ENCODE assay signal across 18 cellular contexts in the genomic region with DNA sequence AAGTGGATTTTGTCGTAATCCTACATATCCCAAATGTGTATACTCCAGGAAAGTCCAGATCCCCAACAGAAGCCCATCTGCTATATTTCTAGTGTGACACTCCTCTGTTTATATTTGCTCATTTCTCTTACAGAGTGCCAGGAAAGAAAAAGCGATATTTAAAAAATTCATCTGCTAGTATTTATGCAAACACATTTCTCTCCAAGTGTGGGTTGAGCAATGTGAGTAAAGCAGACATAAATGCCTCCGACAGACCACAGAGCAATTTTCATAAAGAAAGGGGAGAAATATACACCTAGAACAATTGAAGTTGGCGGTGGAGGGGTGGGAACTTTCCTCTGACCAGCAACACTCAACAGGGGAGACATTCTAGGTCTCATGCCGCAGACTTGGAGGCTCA. TPM values are rescaled to one million over a fixed set of nuclear protein-coding genes. Genes with fewer than 3 reads are reported as not detected.
A peak's percentile ranks its signal among the peaks of the same experiment; 100 is the strongest.
DNase-seq lines count a peak whose midpoint lies in the region; ATAC-seq, FAIRE-seq and TF ChIP-seq lines count a peak whose summit lies in the region.
"Had no signal": no experiment of that assay in that cellular context is flagged by ENCODE, and none has a peak within 500 bp of the region (broad histone marks: within the 10 kb centered on the region; RNA-seq: fewer than 3 reads in every experiment).

No MANE protein-coding gene starts in this region.

- TF ChIP-seq CTCF in AG04449 (IDR thresholded peaks at IDR 0.05; ENCODE audit: insufficient read depth, low read length, missing control alignments) (no peak), lower lobe of right lung (IDR thresholded peaks at IDR 0.05) (no peak)

- H3K36me3 ChIP-seq in lower lobe of right lung: no peaks in the 10 kb centered on the region
- no peaks in the 10 kb centered on the region for H3K36me3 ChIP-seq in SJCRH30
- H3K36me3 ChIP-seq: cardiac muscle cell, vagina had no signal

- peaks cover 91% of the 10 kb centered on the region for H3K4me1 Mint-ChIP-seq in activated naive CD8-positive, alpha-beta T cell treated with anti-CD3 and anti-CD28 coated beads for 36 hours

- H3K27ac Mint-ChIP-seq in activated naive CD8-positive, alpha-beta T cell treated with anti-CD3 and anti-CD28 coated beads for 36 hours: peak overlapping the region; percentile 47
- H3K27ac Mint-ChIP-seq: H9, WTC11 had no signal

- H3K9me3 Mint-ChIP-seq in activated naive CD8-positive, alpha-beta T cell treated with anti-CD3 and anti-CD28 coated beads for 36 hours: peaks cover 2% of the 10 kb centered on the region
- H3K9me3 Mint-ChIP-seq: H9 had no signal

- H3K9me3 ChIP-seq in lower lobe of right lung (no peaks in the 10 kb centered on the region), SJCRH30 (replicated peaks) (peaks cover 6% of the 10 kb centered on the region; the same call in 1 of the 2 replicates)
- H3K9me3 ChIP-seq: vagina had no signal

- TF ChIP-seq POLR2A in GM12891 (IDR thresholded peaks at IDR 0.05; ENCODE audit: low read depth, low read length): no peak

- H3K27me3 Mint-ChIP-seq in activated naive CD8-positive, alpha-beta T cell treated with anti-CD3 and anti-CD28 coated beads for 36 hours: no peaks in the 10 kb centered on the region

- ATAC-seq in lower lobe of right lung: no peak
- no peak for ATAC-seq in GM18909 (IDR thresholded peaks at IDR 0.05; ENCODE audit: poor library complexity, unreplicated experiment)
- ATAC-seq: WTC11 had no signal

- H3K4me3 ChIP-seq in AG04449 (ENCODE audit: low read depth, low read length) (no peak overlapping the region), lower lobe of right lung (no peak overlapping the region), SJCRH30 (no peak overlapping the region)
- H3K4me3 ChIP-seq: cardiac muscle cell, vagina had no signal

- H3K27me3 ChIP-seq in lower lobe of right lung (ENCODE audit: low read depth) (no peaks in the 10 kb centered on the region), SJCRH30 (no peaks in the 10 kb centered on the region; the same call in 1 of the 2 replicates)
- H3K27me3 ChIP-seq: cardiac muscle cell, vagina had no signal

- peaks cover 14% of the 10 kb centered on the region for H3K36me3 Mint-ChIP-seq in activated naive CD8-positive, alpha-beta T cell treated with anti-CD3 and anti-CD28 coated beads for 36 hours
- H3K36me3 Mint-ChIP-seq: WTC11 had no signal

- intact Hi-C loops in lower lobe of right lung (cut with DNase I): no loop called here

- DNase-seq in AG04449 (ENCODE audit: low read depth, low spot score) (peak; percentile 29), GM12891 (ENCODE audit: insufficient read length, low spot score) (no peak), lower lobe of right lung (no peak), COR-L47 (lab: John Stamatoyannopoulos, UW) (no peak), activated gamma-delta T cell treated with Interleukin-2 at 50 U/mL for 16 hours (no peak), SJCRH30 (no peak)
- DNase-seq in activated naive CD8-positive, alpha-beta T cell treated with anti-CD3 and anti-CD28 coated beads for 36 hours: no peak
- DNase-seq: activated effector memory CD4-positive, alpha-beta T cell treated with Interleukin-2 at 50 U/mL for 16 hours; AML-193; DND-41; H9; NCI-H2107; NK-92 treated with Interleukin-12 subunit alpha and Interleukin-12 subunit beta, amount 100 ng/mL, for 24 hours; stimulated activated CD4-positive, alpha-beta T cell treated with anti-CD3 and anti-CD28 coated beads, Interleukin-15, amount 100 ng/mL, for 24 hours had no signal

- peak overlapping the region; percentile 46 for H3K27ac ChIP-seq in lower lobe of right lung
- H3K27ac ChIP-seq in SJCRH30: no peak overlapping the region
- H3K27ac ChIP-seq: cardiac muscle cell, vagina had no signal

- POLR2A ChIA-PET in AG04449 (lab: Yijun Ruan, JAX): no interaction called here

- H3K4me3 Mint-ChIP-seq in activated naive CD8-positive, alpha-beta T cell treated with anti-CD3 and anti-CD28 coated beads for 36 hours: no peak overlapping the region
- H3K4me3 Mint-ChIP-seq: H9, WTC11 had no signal

- peaks cover 64% of the 10 kb centered on the region for H3K4me1 ChIP-seq in lower lobe of right lung
- H3K4me1 ChIP-seq in SJCRH30: peaks cover 8% of the 10 kb centered on the region

- FAIRE-seq in GM12891 (lab: Jason Lieb, UNC): peak; percentile 60

- CTCF ChIA-PET in AG04449 (lab: Yijun Ruan, JAX): no interaction called here

TF ChIP-seq in GM12891, 5 proteins besides CTCF, POLR2A, EP300 and RAD21:
- no peak for TF ChIP-seq SPI1 (IDR thresholded peaks at IDR 0.05; ENCODE audit: low read depth, low read length)
- no peak for TF ChIP-seq POLR2AphosphoS5 (IDR thresholded peaks at IDR 0.05; ENCODE audit: low read depth, low read length)
- no peak for TF ChIP-seq POU2F2 (IDR thresholded peaks at IDR 0.05; ENCODE audit: low read depth, low read length)
- TF ChIP-seq PAX5 (IDR thresholded peaks at IDR 0.05; ENCODE audit: insufficient read depth, low read length, severe bottlenecking): no peak
- TF ChIP-seq TAF1 (IDR thresholded peaks at IDR 0.05; ENCODE audit: low read depth, low read length): no peak

RNA-seq across cellular contexts. Expression of gene RAP1A, which starts 22.2 kb away (rescaled TPM):
- 120 TPM for polyA plus RNA-seq in GM12891 (2012; ENCODE audit: low read depth, missing spikeins)
- 100 to 1,000 TPM; 150 to 154 TPM for total RNA-seq in activated naive CD8-positive, alpha-beta T cell treated with anti-CD3 and anti-CD28 coated beads for 36 hours
- 134 TPM for total RNA-seq in lower lobe of right lung
- 33.8 and 39.0 TPM in 2 replicates for total RNA-seq in SJCRH30 (2014; rRNA removed; shearing (Covaris generic))
